In genomic region chr14:63045234-63045611, GRCh38 we compare ENCODE assay signal across 7 cellular contexts. TPM values are rescaled to one million over a fixed set of nuclear protein-coding genes. Genes with fewer than 3 reads are reported as not detected.
DNase-seq lines count a peak whose midpoint lies in the region; ATAC-seq and TF ChIP-seq lines count a peak whose summit lies in the region.

KCNH5 (minus strand) TSS chr14:63045458; CDS start chr14:63045186, 272 bp downstream.

- H3K9me3 ChIP-seq in iPS DF 6.9 (ENCODE audit: control insufficient read depth, insufficient read depth, low read length): no peaks in the 10 kb centered on the region
- H3K9me3 ChIP-seq in Caco-2: no peaks in the 10 kb centered on the region

- peak within 1 kb of the TSS; percentile 58; the same call in 1 of the 2 replicates for H3K4me3 ChIP-seq in iPS DF 6.9 (ENCODE audit: low read length)
- no peak within 1 kb of the TSS for H3K4me3 ChIP-seq in Caco-2 (ENCODE audit: low read depth, low read length)

- no peaks in the 10 kb centered on the region for H3K4me1 Mint-ChIP-seq in stimulated activated effector memory CD8-positive, alpha-beta T cell treated with anti-CD3 and anti-CD28 coated beads, Interleukin-12 subunit alpha, Interleukin-12 subunit beta, amount 100 ng/mL, for 72 hours
- H3K4me1 Mint-ChIP-seq in Caco-2 (ENCODE audit: low read depth, unreplicated experiment): peaks cover 6% of the 10 kb centered on the region

- CTCF ChIA-PET in Caco-2 (lab: Charles Lee): no interaction called here

- no peaks in the 10 kb centered on the region for H3K36me3 ChIP-seq in iPS DF 6.9 (ENCODE audit: control insufficient read depth, insufficient read depth, low read length)
- no peaks in the 10 kb centered on the region for H3K36me3 ChIP-seq in Caco-2 (ENCODE audit: control insufficient read depth, insufficient read depth, low read length)

- intact Hi-C loops in Caco-2 (cut with micrococcal nuclease; ENCODE audit: unreplicated experiment): no loop called here

- POLR2A ChIA-PET in Caco-2 (lab: Charles Lee): no interaction called here

- DNase-seq in NCI-H128 (lab: John Stamatoyannopoulos, UW; ENCODE audit: unreplicated experiment) (peak; percentile 58), amniotic epithelial cell (ENCODE audit: low read depth) (peak; percentile 22), iPS DF 6.9 (ENCODE audit: low read depth, low spot score) (no peak), Caco-2 (no peak), cerebellar nuclear complex (lab: John Stamatoyannopoulos, UW) (no peak)
- no peak for DNase-seq in stimulated activated effector memory CD8-positive, alpha-beta T cell treated with anti-CD3 and anti-CD28 coated beads, Interleukin-12 subunit alpha, Interleukin-12 subunit beta, amount 100 ng/mL, for 72 hours (ENCODE audit: low spot score in 2 of 2)

- H3K27me3 ChIP-seq in iPS DF 6.9 (ENCODE audit: control insufficient read depth, insufficient read depth, low read length) (peaks cover 11% of the 10 kb centered on the region; the same call in 1 of the 2 replicates), Caco-2 (replicated peaks; ENCODE audit: control insufficient read depth, insufficient read depth, low read length) (no peaks in the 10 kb centered on the region)

- peaks cover 1% of the 10 kb centered on the region; the same call in 1 of the 2 replicates for H3K4me1 ChIP-seq in iPS DF 6.9 (ENCODE audit: control insufficient read depth, insufficient read depth, low read length)
- no peaks in the 10 kb centered on the region for H3K4me1 ChIP-seq in Caco-2

- H3K27me3 Mint-ChIP-seq in Caco-2 (ENCODE audit: insufficient read depth, unreplicated experiment): no peaks in the 10 kb centered on the region

- peak; percentile 77 for ATAC-seq in GM18502 (IDR thresholded peaks at IDR 0.05; ENCODE audit: poor library complexity, unreplicated experiment)
- peak; percentile 51 for ATAC-seq in stimulated activated effector memory CD8-positive, alpha-beta T cell treated with anti-CD3 and anti-CD28 coated beads, Interleukin-12 subunit alpha, Interleukin-12 subunit beta, amount 100 ng/mL, for 72 hours

- WGBS in iPS DF 6.9 (ENCODE audit: insufficient coverage, insufficient read length): no CpG with 5 or more reads among the region's 35 CpGs

- H3K4me3 Mint-ChIP-seq in stimulated activated effector memory CD8-positive, alpha-beta T cell treated with anti-CD3 and anti-CD28 coated beads, Interleukin-12 subunit alpha, Interleukin-12 subunit beta, amount 100 ng/mL, for 72 hours: no peak within 1 kb of the TSS
- no peak within 1 kb of the TSS for H3K4me3 Mint-ChIP-seq in Caco-2 (ENCODE audit: unreplicated experiment)

- H3K9me3 Mint-ChIP-seq in stimulated activated effector memory CD8-positive, alpha-beta T cell treated with anti-CD3 and anti-CD28 coated beads, Interleukin-12 subunit alpha, Interleukin-12 subunit beta, amount 100 ng/mL, for 72 hours: no peaks in the 10 kb centered on the region
- no peaks in the 10 kb centered on the region for H3K9me3 Mint-ChIP-seq in Caco-2 (ENCODE audit: unreplicated experiment)

- BruUV-seq in Caco-2 (replicated peaks; lab: Mats Ljungman, UMichigan): no TSS peak

- no peaks in the 10 kb centered on the region for H3K36me3 Mint-ChIP-seq in stimulated activated effector memory CD8-positive, alpha-beta T cell treated with anti-CD3 and anti-CD28 coated beads, Interleukin-12 subunit alpha, Interleukin-12 subunit beta, amount 100 ng/mL, for 72 hours
- peaks cover 6% of the 10 kb centered on the region for H3K36me3 Mint-ChIP-seq in Caco-2 (ENCODE audit: insufficient read depth, unreplicated experiment)

- no peak for TF ChIP-seq CTCF in Caco-2 (IDR thresholded peaks at IDR 0.05; ENCODE audit: insufficient read depth in 1 of 2, low read depth in 1 of 2, low read length in 1 of 2, severe bottlenecking in 1 of 2, unreplicated experiment in 1 of 2)

- no peak within 1 kb of the TSS for H3K27ac Mint-ChIP-seq in stimulated activated effector memory CD8-positive, alpha-beta T cell treated with anti-CD3 and anti-CD28 coated beads, Interleukin-12 subunit alpha, Interleukin-12 subunit beta, amount 100 ng/mL, for 72 hours
- H3K27ac Mint-ChIP-seq in Caco-2 (ENCODE audit: unreplicated experiment): no peak within 1 kb of the TSS

- no peak within 1 kb of the TSS for H3K27ac ChIP-seq in iPS DF 6.9 (ENCODE audit: low read length)

RNA-seq across cellular contexts. Expression of gene KCNH5, which starts in this region (rescaled TPM):
- 0.09 TPM in 1 of 2 replicates, not detected in the other for total RNA-seq in Caco-2 (2022)

Comparison
In these comparisons a context has a peak if more than half of its experiments do, and no peak if none do; other contexts are left out.
1. DNase-seq: peak in NCI-H128 (single experiment) and amniotic epithelial cell (single experiment); none in iPS DF 6.9 (single experiment), stimulated activated effector memory CD8-positive, alpha-beta T cell treated with anti-CD3 and anti-CD28 coated beads, Interleukin-12 subunit alpha, Interleukin-12 subunit beta, amount 100 ng/mL, for 72 hours (0 of 2), Caco-2 (0 of 2) and cerebellar nuclear complex (0 of 2).